8 cellular contexts compared by ENCODE assay signal in genomic region chr7:134126937-134127848, GRCh38. TPM values are rescaled to one million over a fixed set of nuclear protein-coding genes. Genes with fewer than 3 reads are reported as not detected.
DNase-seq lines count a peak whose midpoint lies in the region; ATAC-seq, FAIRE-seq and TF ChIP-seq lines count a peak whose summit lies in the region.

TSS of gene LRGUK (plus strand) at chr7:134127340. CDS start at chr7:134127368, 28 bp downstream.

- H4K20me1 ChIP-seq in astrocyte (ENCODE audit: insufficient read depth, low read length) (no peaks in the 10 kb centered on the region), hepatocyte (ENCODE audit: insufficient read depth, poor library complexity, severe bottlenecking) (no peaks in the 10 kb centered on the region)

- FAIRE-seq in astrocyte (lab: Jason Lieb, UNC), result no peak
- no peak for FAIRE-seq in urothelium cell line (lab: Jason Lieb, UNC)

- H3K27me3 ChIP-seq in astrocyte (ENCODE audit: insufficient read depth, low read length), result peaks cover 6% of the 10 kb centered on the region
- peaks cover 23% of the 10 kb centered on the region for H3K27me3 ChIP-seq in hepatocyte

- H3K79me2 ChIP-seq in astrocyte (ENCODE audit: insufficient read depth, low read length), result no peaks in the 10 kb centered on the region
- no peaks in the 10 kb centered on the region for H3K79me2 ChIP-seq in hepatocyte

- no peaks in the 10 kb centered on the region for H3K36me3 Mint-ChIP-seq in T-helper 2 cell treated with Interferon-gamma antibody and Interleukin-4, amounts not matched to agents 5 μg/mL and 100 μg/mL, for 36 hours (ENCODE audit: low read depth)
- no peaks in the 10 kb centered on the region for H3K36me3 Mint-ChIP-seq in astrocyte (ENCODE audit: low read depth, unreplicated experiment)

- peak within 1 kb of the TSS; percentile 98 for H3K4me2 ChIP-seq in astrocyte (ENCODE audit: low read length)
- H3K4me2 ChIP-seq in hepatocyte, result peak within 1 kb of the TSS; percentile 88

- H3K36me3 ChIP-seq in astrocyte (ENCODE audit: insufficient read depth, low read length) (no peaks in the 10 kb centered on the region), hepatocyte (replicated peaks; ENCODE audit: insufficient read depth, low read depth) (no peaks in the 10 kb centered on the region)

- H3K9me3 Mint-ChIP-seq in T-helper 2 cell treated with Interferon-gamma antibody and Interleukin-4, amounts not matched to agents 5 μg/mL and 100 μg/mL, for 36 hours, result no peaks in the 10 kb centered on the region
- H3K9me3 Mint-ChIP-seq in astrocyte (ENCODE audit: unreplicated experiment), result no peaks in the 10 kb centered on the region

- DNase-seq in NCI-H1694 treated with DMSO at 0.1 percent for 48 hours (lab: John Stamatoyannopoulos, UW), result peak; percentile 68
- peak; percentile 74 for DNase-seq in T-helper 2 cell treated with Interferon-gamma antibody and Interleukin-4, amounts not matched to agents 5 μg/mL and 100 μg/mL, for 36 hours (ENCODE audit: low spot score)
- peak; percentile 60 for DNase-seq in astrocyte (ENCODE audit: low read depth)
- DNase-seq in hepatocyte (ENCODE audit: low spot score), result peak; percentile 86
- peak; percentile 80 for DNase-seq in putamen (ENCODE audit: low spot score)
- DNase-seq in urothelium cell line (ENCODE audit: low spot score), result peak; percentile 85

- H3K4me3 ChIP-seq in astrocyte (ENCODE audit: insufficient read depth, low read depth, low read length) (peak within 1 kb of the TSS; percentile 87), hepatocyte (peak within 1 kb of the TSS; percentile 53)

- H3K4me1 ChIP-seq in astrocyte (ENCODE audit: insufficient read depth, low read length) (no peaks in the 10 kb centered on the region), hepatocyte (ENCODE audit: insufficient read depth) (no peaks in the 10 kb centered on the region)

- H3K9me2 ChIP-seq in hepatocyte (replicated peaks; ENCODE audit: insufficient read depth), result no peaks in the 10 kb centered on the region

- H3K4me1 Mint-ChIP-seq in T-helper 2 cell treated with Interferon-gamma antibody and Interleukin-4, amounts not matched to agents 5 μg/mL and 100 μg/mL, for 36 hours (ENCODE audit: low read depth), result peaks cover 12% of the 10 kb centered on the region
- no peaks in the 10 kb centered on the region for H3K4me1 Mint-ChIP-seq in astrocyte (ENCODE audit: low read depth, unreplicated experiment)

- ATAC-seq in GM18502 (IDR thresholded peaks at IDR 0.05; ENCODE audit: poor library complexity, unreplicated experiment), result peak; percentile 100
- ATAC-seq in HG02943 (IDR thresholded peaks at IDR 0.05; ENCODE audit: low read depth, unreplicated experiment), result peak; percentile 100

- 5% methylated on average over 43 of the region's 46 CpGs for WGBS in hepatocyte (ENCODE audit: low lambda C conversion rate, missing lambda C conversion rate)

- H3K9ac ChIP-seq in astrocyte (ENCODE audit: low read length), result peak within 1 kb of the TSS; percentile 71

- peaks cover 34% of the 10 kb centered on the region for H3K27me3 Mint-ChIP-seq in T-helper 2 cell treated with Interferon-gamma antibody and Interleukin-4, amounts not matched to agents 5 μg/mL and 100 μg/mL, for 36 hours (ENCODE audit: low read depth)
- H3K27me3 Mint-ChIP-seq in astrocyte (ENCODE audit: low read depth, unreplicated experiment), result peaks cover 3% of the 10 kb centered on the region

- H3K27ac ChIP-seq in astrocyte (ENCODE audit: low read depth, low read length), result no peak within 1 kb of the TSS
- H3K27ac ChIP-seq in hepatocyte, result no peak within 1 kb of the TSS

- peak within 1 kb of the TSS; percentile 89 for H3K4me3 Mint-ChIP-seq in T-helper 2 cell treated with Interferon-gamma antibody and Interleukin-4, amounts not matched to agents 5 μg/mL and 100 μg/mL, for 36 hours
- peak within 1 kb of the TSS; percentile 91 for H3K4me3 Mint-ChIP-seq in astrocyte (ENCODE audit: unreplicated experiment)

- H3K27ac Mint-ChIP-seq in T-helper 2 cell treated with Interferon-gamma antibody and Interleukin-4, amounts not matched to agents 5 μg/mL and 100 μg/mL, for 36 hours, result no peak within 1 kb of the TSS
- H3K27ac Mint-ChIP-seq in astrocyte (ENCODE audit: unreplicated experiment), result no peak within 1 kb of the TSS

- no peaks in the 10 kb centered on the region for H3K9me3 ChIP-seq in astrocyte (ENCODE audit: insufficient read depth, low read depth, low read length)
- no peaks in the 10 kb centered on the region for H3K9me3 ChIP-seq in hepatocyte (ENCODE audit: low read depth)

- no peak for TF ChIP-seq CTCF in astrocyte (IDR thresholded peaks at IDR 0.05; ENCODE audit: insufficient read depth, low read depth, low read length)
- no peak for TF ChIP-seq CTCF in hepatocyte (IDR thresholded peaks at IDR 0.05; ENCODE audit: poor library complexity)

- H2AFZ ChIP-seq in astrocyte (ENCODE audit: low read depth, low read length) (peak within 1 kb of the TSS; percentile 99), hepatocyte (peak within 1 kb of the TSS; percentile 97)

RNA-seq across cellular contexts. Expression of gene LRGUK, which starts in this region (rescaled TPM):
- total RNA-seq in astrocyte (0.43 and 0.64 TPM in 2 replicates), hepatocyte (0.73 and 2.4 TPM in 2 replicates)
- not detected in 2 replicates for polyA plus RNA-seq in hepatocyte

Comparison
In these comparisons a context has a peak if more than half of its experiments do, and no peak if none do; other contexts are left out.
1. Peak in DNase-seq, H3K4me3 ChIP-seq, H3K9ac ChIP-seq and H3K4me2 ChIP-seq in astrocyte; RNA of the gene not detected or under 1 TPM.